13 cellular contexts compared by ENCODE assay signal in genomic region chr16:2971134-2971984, GRCh38. TPM values are rescaled to one million over a fixed set of nuclear protein-coding genes. Genes with fewer than 3 reads are reported as not detected.
DNase-seq lines count a peak whose midpoint lies in the region; ATAC-seq and TF ChIP-seq lines count a peak whose summit lies in the region.
"Had no signal": no experiment of that assay in that cellular context is flagged by ENCODE, and none has a peak within 500 bp of the region (broad histone marks: within the 10 kb centered on the region; RNA-seq: fewer than 3 reads in every experiment).

No MANE protein-coding gene starts in this region.

- H3K4me1 Mint-ChIP-seq in MCF 10A (ENCODE audit: insufficient read depth, unreplicated experiment) = peaks cover 5% of the 10 kb centered on the region

- H3K36me3 Mint-ChIP-seq in MCF 10A (ENCODE audit: insufficient read depth, unreplicated experiment) = no peaks in the 10 kb centered on the region

- POLR2A ChIA-PET in MCF 10A (lab: Yijun Ruan, JAX) = interaction anchor here (0.6 to 1.5 kb wide), 3 partner anchors 9 to 20 kb away, joined by 3 to 5 read pairs (median 5); partner anchors contain the start of gene PKMYT1

- H3K4me3 ChIP-seq in breast epithelium = no peak overlapping the region
- no peak overlapping the region for H3K4me3 ChIP-seq in RWPE2 (ENCODE audit: severe bottlenecking)

- H3K9me3 ChIP-seq in breast epithelium (no peaks in the 10 kb centered on the region), RWPE2 (ENCODE audit: severe bottlenecking) (no peaks in the 10 kb centered on the region)
- H3K9me3 ChIP-seq: prostate gland, SJSA1 had no signal

- peak overlapping the region; percentile 4 for H3K27ac Mint-ChIP-seq in MCF 10A (ENCODE audit: low read depth, unreplicated experiment)

- no TSS peak for BruUV-seq in MCF 10A (replicated peaks; lab: Mats Ljungman, UMichigan)

- ATAC-seq in RWPE2 (ENCODE audit: low read depth) (no peak), HG02885 (IDR thresholded peaks at IDR 0.05; ENCODE audit: poor library complexity, unreplicated experiment) (no peak), HG03039 (IDR thresholded peaks at IDR 0.05; ENCODE audit: unreplicated experiment) (no peak)

- no peaks in the 10 kb centered on the region for H3K27me3 Mint-ChIP-seq in MCF 10A (ENCODE audit: insufficient read depth, unreplicated experiment)

- CTCF ChIA-PET in MCF 10A (lab: Yijun Ruan, JAX) = interaction anchor here (0.6 kb wide), 3 partner anchors 24 to 978 kb away, joined by 3 read pairs; no protein-coding TSS in a partner anchor

- H3K9me3 Mint-ChIP-seq in MCF 10A (ENCODE audit: unreplicated experiment) = no peaks in the 10 kb centered on the region

- H3K36me3 ChIP-seq in breast epithelium = no peaks in the 10 kb centered on the region
- peaks cover 47% of the 10 kb centered on the region for H3K36me3 ChIP-seq in RWPE2 (ENCODE audit: low read depth)
- H3K36me3 ChIP-seq: prostate gland had no signal

- H3K4me3 Mint-ChIP-seq in MCF 10A (ENCODE audit: unreplicated experiment) = peak overlapping the region; percentile 68

- TF ChIP-seq CTCF in MCF 10A (IDR thresholded peaks at IDR 0.05; ENCODE audit: unreplicated experiment) (no peak), breast epithelium (IDR thresholded peaks at IDR 0.05) (no peak), RWPE2 (IDR thresholded peaks at IDR 0.05; ENCODE audit: poor library complexity, severe bottlenecking) (no peak)

- no peak overlapping the region for H3K27ac ChIP-seq in breast epithelium
- H3K27ac ChIP-seq in RWPE2 (ENCODE audit: poor library complexity, severe bottlenecking) = peak overlapping the region; percentile 78
- peak overlapping the region; percentile 97 for H3K27ac ChIP-seq in substantia nigra (ENCODE audit: low read depth, low read length, poor library complexity, severe bottlenecking)
- H3K27ac ChIP-seq: SJSA1 had no signal

- H3K4me1 ChIP-seq in breast epithelium (peaks cover 4 to 6% of the 10 kb centered on the region in 2 donors), RWPE2 (ENCODE audit: insufficient read depth, poor library complexity, severe bottlenecking) (no peaks in the 10 kb centered on the region)

- H3K27me3 ChIP-seq in breast epithelium = peaks cover 14 to 18% of the 10 kb centered on the region in 2 donors
- H3K27me3 ChIP-seq in RWPE2 (ENCODE audit: insufficient read depth, poor library complexity, severe bottlenecking) = no peaks in the 10 kb centered on the region
- H3K27me3 ChIP-seq: SJSA1 had no signal

- DNase-seq in MCF 10A (ENCODE audit: unreplicated experiment) (no peak), breast epithelium (ENCODE audit: low spot score in 2 of 2) (no peak), RWPE2 (ENCODE audit: low spot score) (no peak), erythroblast (lab: John Stamatoyannopoulos, UW) (no peak), substantia nigra (lab: John Stamatoyannopoulos, UW) (peak in 1 of 49 donors; percentile 13), amniotic stem cell (lab: John Stamatoyannopoulos, UW) (no peak)
- DNase-seq: activated gamma-delta T cell, HCEC 1CT, NCI-H2029 treated with DMSO at 0.1 percent for 48 hours had no signal

- intact Hi-C loops in MCF 10A (cut with micrococcal nuclease) = no loop called here
- intact Hi-C loops in breast epithelium (cut with DNase I; ENCODE audit: low total_unique reads) = no loop called here

- TF ChIP-seq POLR2A in breast epithelium (IDR thresholded peaks at IDR 0.05) (no peak), erythroblast (IDR thresholded peaks at IDR 0.05; ENCODE audit: low read length) (peak; percentile 6)

RNA-seq across cellular contexts. Expression of gene PAQR4, which starts 2.2 kb away (rescaled TPM):
- 4.8 and 7.9 TPM in 2 replicates for total RNA-seq in MCF 10A (2022)
- total RNA-seq in breast epithelium = 1 to 10 TPM; 2.0 to 4.0 (median 3.7) TPM

RNA-seq across cellular contexts. Expression of gene KREMEN2, which starts 7.3 kb away (rescaled TPM):
- total RNA-seq in MCF 10A (2022) (0.42 TPM in 1 of 2 replicates, not detected in the other), breast epithelium (under 1 TPM in 1 of 3 donors, not detected in 2; 0.33 TPM)
- total RNA-seq: SJSA1 had no signal

RNA-seq across cellular contexts. Expression of gene PKMYT1, which starts 8.9 kb away (rescaled TPM):
- total RNA-seq in MCF 10A (2022) (16.9 and 34.7 TPM in 2 replicates), breast epithelium (1 to 10 TPM in 1 of 3 donors, under 1 TPM in 2; 0.66 to 1.4 (median 0.73) TPM)

RNA-seq across cellular contexts. Expression of gene CLDN9, which starts 41.4 kb away (rescaled TPM):
- total RNA-seq in MCF 10A (2022) (0.39 and 0.44 TPM in 2 replicates), breast epithelium (under 1 TPM in 1 of 3 donors, not detected in 2; 0.15 TPM)
- total RNA-seq: SJSA1 had no signal

RNA-seq across cellular contexts. Expression of gene CLDN6, which starts 46.6 kb away (rescaled TPM):
- not detected in 2 replicates for total RNA-seq in MCF 10A (2022)
- total RNA-seq in breast epithelium = not detected
- total RNA-seq: SJSA1 had no signal

Comparison
In these comparisons a context has a peak if more than half of its experiments do, and no peak if none do; other contexts are left out.
1. H3K27ac ChIP-seq: peak in RWPE2 (single experiment) and substantia nigra (single experiment); none in breast epithelium (0 of 2).